8 cellular contexts compared by ENCODE assay signal in genomic region chr10:88989423-88989822, GRCh38. TPM values are rescaled to one million over a fixed set of nuclear protein-coding genes. Genes with fewer than 3 reads are reported as not detected.
A peak's percentile ranks its signal among the peaks of the same experiment; 100 is the strongest.
DNase-seq lines count a peak whose midpoint lies in the region; ATAC-seq, FAIRE-seq and TF ChIP-seq lines count a peak whose summit lies in the region.

No MANE protein-coding gene starts in this region.

- H3K79me1 ChIP-seq in mesenchymal stem cell (replicated peaks; ENCODE audit: low read length, poor library complexity, severe bottlenecking) (peaks cover 18% of the 10 kb centered on the region), neuronal stem cell (ENCODE audit: low read depth, low read length) (no peaks in the 10 kb centered on the region)

- no peak for DNase-seq in heart right ventricle
- no peak for DNase-seq in left cardiac atrium
- no peak for DNase-seq in GM12878 (ENCODE audit: low read depth, low spot score)
- DNase-seq in mesenchymal stem cell = no peak
- DNase-seq in neuronal stem cell (ENCODE audit: low spot score) = no peak
- no peak for DNase-seq in activated CD4-positive, CD25-positive, alpha-beta regulatory T cell (lab: John Stamatoyannopoulos, UW)
- DNase-seq in pancreas = no peak

- POLR2A ChIA-PET in GM12878 (lab: Charles Lee) = interaction anchor here (1.1 to 4.7 kb wide), 10 partner anchors 9 to 174 kb away, joined by 3 to 27 read pairs (median 8); no protein-coding TSS in a partner anchor

- FAIRE-seq in GM12878 (lab: Jason Lieb, UNC) (no peak), pancreas (lab: Jason Lieb, UNC) (no peak)

- BruUV-seq in GM12878 (replicated peaks; lab: Mats Ljungman, UMichigan) = no TSS peak

- peak overlapping the region; percentile 81 for H3K4me2 ChIP-seq in GM12878 (ENCODE audit: control insufficient read depth, insufficient read depth)
- peak overlapping the region; percentile 87 for H3K4me2 ChIP-seq in mesenchymal stem cell (ENCODE audit: low read length, poor library complexity, severe bottlenecking)
- no peak overlapping the region for H3K4me2 ChIP-seq in neuronal stem cell (ENCODE audit: insufficient read depth, low read length, poor library complexity, severe bottlenecking)

- CTCF ChIA-PET in GM12878 (lab: Yijun Ruan, JAX) = interaction anchor here (1.0 to 10.6 kb wide), 11 partner anchors 11 to 255 kb away, joined by 3 to 250 read pairs (median 9); no protein-coding TSS in a partner anchor

- TF ChIP-seq EP300 in GM12878 (IDR thresholded peaks at IDR 0.05; ENCODE audit: borderline replicate concordance in 1 of 2, control insufficient read depth in 1 of 2, low read depth in 2 of 2, low read length in 2 of 2) = no peak

- H3K79me2 ChIP-seq in GM12878 (ENCODE audit: control insufficient read depth, insufficient read depth, low read length) = peaks cover 58% of the 10 kb centered on the region

- H3K9me3 ChIP-seq in heart right ventricle = peaks cover 0 to 5% (median 0%) of the 10 kb centered on the region in 11 donors
- H3K9me3 ChIP-seq in GM12878 (replicated peaks; ENCODE audit: control insufficient read depth, insufficient read depth, low read length) = no peaks in the 10 kb centered on the region
- no peaks in the 10 kb centered on the region for H3K9me3 ChIP-seq in mesenchymal stem cell (ENCODE audit: control insufficient read depth, low read length)
- no peaks in the 10 kb centered on the region for H3K9me3 ChIP-seq in neuronal stem cell (replicated peaks in 1 of 2; ENCODE audit: control insufficient read depth in 2 of 2, insufficient read depth in 1 of 2, low read depth in 1 of 2, low read length in 2 of 2)
- no peaks in the 10 kb centered on the region for H3K9me3 ChIP-seq in pancreas

- no peak for TF ChIP-seq POLR2A in GM12878 (IDR thresholded peaks at IDR 0.05; ENCODE audit: low read depth, low read length)

- no peaks in the 10 kb centered on the region for H4K20me1 ChIP-seq in GM12878 (ENCODE audit: control insufficient read depth, insufficient read depth)

- ATAC-seq in heart right ventricle (no peak), left cardiac atrium (no peak), GM12878 (peak; percentile 9), pancreas (no peak)

- intact Hi-C loops in heart right ventricle (cut with DNase I) (loop anchor here in 6 of 10 donors (1.0 to 10.0 kb wide), 4 partner anchors 52 to 155 kb away; no protein-coding TSS in a partner anchor), left cardiac atrium (cut with DNase I) (loop anchor here (5.0 kb wide), 1 partner anchor 152 kb away; no protein-coding TSS in a partner anchor), GM12878 (cut with micrococcal nuclease; ENCODE audit: unreplicated experiment) (no loop called here), pancreas (cut with DNase I) (loop anchor here in 2 of 3 donors (5.0 kb wide), 1 partner anchor 52 kb away; no protein-coding TSS in a partner anchor)

- no peak overlapping the region for H3K23ac ChIP-seq in mesenchymal stem cell (ENCODE audit: low read length in 2 of 2)
- no peak overlapping the region for H3K23ac ChIP-seq in neuronal stem cell (ENCODE audit: low read depth, low read length, poor library complexity)

- no peak overlapping the region for H3K4ac ChIP-seq in mesenchymal stem cell (ENCODE audit: low read depth in 1 of 2, low read length in 2 of 2)
- no peak overlapping the region for H3K4ac ChIP-seq in neuronal stem cell (ENCODE audit: low read length)

- H3K27ac ChIP-seq in heart right ventricle (peak overlapping the region in 8 of 10 donors; percentile 86 to 97 (median 96)), GM12878 (ENCODE audit: control insufficient read depth, insufficient read depth) (no peak overlapping the region), mesenchymal stem cell (ENCODE audit: low read length, poor library complexity, severe bottlenecking) (peak overlapping the region; percentile 30), urinary bladder (ENCODE audit: low read depth) (peak overlapping the region; percentile 35), neuronal stem cell (replicated peaks; ENCODE audit: low read length) (no peak overlapping the region), pancreas (peak overlapping the region in 2 of 4 donors; percentile 90 to 92)

- H4K8ac ChIP-seq in mesenchymal stem cell (ENCODE audit: low read length) (no peak overlapping the region), neuronal stem cell (ENCODE audit: low read depth, low read length) (no peak overlapping the region)

- H3K36me3 ChIP-seq in heart right ventricle = no peaks in the 10 kb centered on the region
- H3K36me3 ChIP-seq in GM12878 (ENCODE audit: control insufficient read depth in 2 of 2, insufficient read depth in 2 of 2, low read length in 1 of 2) = no peaks in the 10 kb centered on the region
- H3K36me3 ChIP-seq in mesenchymal stem cell (ENCODE audit: control insufficient read depth in 1 of 2, insufficient read depth in 2 of 2, low read depth in 1 of 2, low read length in 2 of 2) = peaks cover 0 to 8% of the 10 kb centered on the region in 2 experiments
- no peaks in the 10 kb centered on the region for H3K36me3 ChIP-seq in urinary bladder (ENCODE audit: insufficient read depth)
- H3K36me3 ChIP-seq in neuronal stem cell (replicated peaks in 1 of 2; ENCODE audit: control insufficient read depth in 2 of 2, insufficient read depth in 2 of 2, low read length in 2 of 2) = no peaks in the 10 kb centered on the region
- H3K36me3 ChIP-seq in pancreas = no peaks in the 10 kb centered on the region

- H3K9ac ChIP-seq in GM12878 (ENCODE audit: control insufficient read depth, insufficient read depth, low read length) (no peak overlapping the region), mesenchymal stem cell (ENCODE audit: low read length) (peak overlapping the region; percentile 95), neuronal stem cell (ENCODE audit: low read depth, low read length, poor library complexity) (no peak overlapping the region)

- H3K27me3 ChIP-seq in heart right ventricle = no peaks in the 10 kb centered on the region
- no peaks in the 10 kb centered on the region for H3K27me3 ChIP-seq in GM12878 (replicated peaks in 1 of 2; ENCODE audit: control insufficient read depth in 2 of 2, insufficient read depth in 2 of 2, low read length in 1 of 2)
- H3K27me3 ChIP-seq in mesenchymal stem cell (ENCODE audit: control insufficient read depth in 1 of 2, insufficient read depth in 1 of 2, low read length in 2 of 2) = no peaks in the 10 kb centered on the region
- no peaks in the 10 kb centered on the region for H3K27me3 ChIP-seq in neuronal stem cell (ENCODE audit: control insufficient read depth in 3 of 3, insufficient read depth in 3 of 3, low read depth in 1 of 3, low read length in 3 of 3)
- no peaks in the 10 kb centered on the region for H3K27me3 ChIP-seq in pancreas

- in situ Hi-C loops in GM12878 (cut with MboI) = no loop called here

- H3K4me3 ChIP-seq in heart right ventricle (peak overlapping the region in 9 of 10 donors; percentile 53 to 90 (median 82)), GM12878 (peak overlapping the region; percentile 83), mesenchymal stem cell (ENCODE audit: insufficient read depth in 1 of 2, low read depth in 1 of 2, low read length in 2 of 2) (peak overlapping the region in 1 of 2 experiments; percentile 90), urinary bladder (ENCODE audit: low read depth, low read length) (peak overlapping the region; percentile 0), neuronal stem cell (ENCODE audit: low read length in 2 of 2) (no peak overlapping the region), pancreas (no peak overlapping the region)

- SMC1A ChIA-PET in GM12878 (lab: Charles Lee; ENCODE audit: uncharacterized antibody, unreplicated experiment) = interaction anchor here (0.7 to 8.7 kb wide), 22 partner anchors 9 to 343 kb away, joined by 3 to 114 read pairs (median 4); no protein-coding TSS in a partner anchor

- H2BK120ac ChIP-seq in mesenchymal stem cell (ENCODE audit: low read depth, low read length) = no peak overlapping the region
- H2BK120ac ChIP-seq in neuronal stem cell (ENCODE audit: low read depth, low read length) = no peak overlapping the region

- H2BK12ac ChIP-seq in mesenchymal stem cell (ENCODE audit: low read length in 2 of 2) = no peak overlapping the region
- no peak overlapping the region for H2BK12ac ChIP-seq in neuronal stem cell (ENCODE audit: low read length)

- H3K18ac ChIP-seq in mesenchymal stem cell (ENCODE audit: low read depth in 1 of 2, low read length in 2 of 2) (no peak overlapping the region), neuronal stem cell (ENCODE audit: low read length) (no peak overlapping the region)

- TF ChIP-seq RAD21 in GM12878 (IDR thresholded peaks at IDR 0.05; ENCODE audit: insufficient read depth, low read depth, low read length) = no peak

- no peak overlapping the region for H4K91ac ChIP-seq in mesenchymal stem cell (ENCODE audit: low read length)
- no peak overlapping the region for H4K91ac ChIP-seq in neuronal stem cell (ENCODE audit: low read depth, low read length, poor library complexity)

- TF ChIP-seq CTCF in heart right ventricle (IDR thresholded peaks at IDR 0.05) (no peak), GM12878 (IDR thresholded peaks at IDR 0.05 in 2 of 3, conservative IDR thresholded peaks at IDR 0.05 in 1 of 3; ENCODE audit: control insufficient read depth in 2 of 3, extremely low read depth in 1 of 3, insufficient read depth in 1 of 3, low read depth in 3 of 3, low read length in 3 of 3) (no peak), pancreas (IDR thresholded peaks at IDR 0.05) (no peak)

- RAD21 ChIA-PET in GM12878 (lab: Charles Lee; ENCODE audit: unreplicated experiment) = interaction anchor here (1.1 to 9.1 kb wide), 13 partner anchors 10 to 255 kb away, joined by 3 to 66 read pairs (median 10); no protein-coding TSS in a partner anchor

- H2BK15ac ChIP-seq in mesenchymal stem cell (ENCODE audit: low read depth, poor library complexity, severe bottlenecking) = no peak overlapping the region
- H2BK15ac ChIP-seq in neuronal stem cell (ENCODE audit: low read length) = no peak overlapping the region

- H2BK5ac ChIP-seq in mesenchymal stem cell (ENCODE audit: low read depth, low read length, poor library complexity, severe bottlenecking) (no peak overlapping the region), neuronal stem cell (ENCODE audit: low read length) (no peak overlapping the region)

- 65 to 67% methylated on average over 2 of the region's 2 CpGs for WGBS in heart right ventricle, 2 donors
- 41% methylated on average over 2 of the region's 2 CpGs for WGBS in GM12878 (ENCODE audit: insufficient coverage, insufficient replicate concordance, low lambda C conversion rate, missing lambda C conversion rate)
- WGBS in mesenchymal stem cell = 87% methylated on average over 2 of the region's 2 CpGs
- 45% methylated on average over 2 of the region's 2 CpGs for WGBS in urinary bladder
- no CpG with 5 or more reads among the region's 2 CpGs for WGBS in neuronal stem cell (ENCODE audit: extremely low coverage in 2 of 2, insufficient read length in 2 of 2, insufficient replicate concordance in 1 of 2), 2 donors
- 66 to 76% methylated on average over 2 of the region's 2 CpGs for WGBS in pancreas, 2 donors

- H3K14ac ChIP-seq in mesenchymal stem cell (ENCODE audit: low read length in 2 of 2) = no peak overlapping the region
- H3K14ac ChIP-seq in neuronal stem cell (ENCODE audit: low read length) = no peak overlapping the region

- H2AFZ ChIP-seq in GM12878 (ENCODE audit: control insufficient read depth, low read depth, low read length) = no peak overlapping the region
- H2AFZ ChIP-seq in mesenchymal stem cell (ENCODE audit: low read depth, low read length) = no peak overlapping the region
- H2AFZ ChIP-seq in neuronal stem cell (ENCODE audit: low read length) = no peak overlapping the region

- H3K4me1 ChIP-seq in heart right ventricle (peaks cover 0 to 69% (median 34%) of the 10 kb centered on the region in 9 donors), GM12878 (ENCODE audit: control insufficient read depth, insufficient read depth, low read length) (peaks cover 10% of the 10 kb centered on the region), mesenchymal stem cell (ENCODE audit: control insufficient read depth, insufficient read depth, low read depth, low read length) (peaks cover 6% of the 10 kb centered on the region), urinary bladder (ENCODE audit: insufficient read depth) (no peaks in the 10 kb centered on the region), neuronal stem cell (ENCODE audit: control insufficient read depth in 2 of 2, insufficient read depth in 1 of 2, low read depth in 1 of 2, low read length in 2 of 2) (peaks cover 7 to 20% of the 10 kb centered on the region in 2 donors), pancreas (peaks cover 0 to 16% (median 6%) of the 10 kb centered on the region in 3 donors)

- H2AK5ac ChIP-seq in mesenchymal stem cell (ENCODE audit: low read length, severe bottlenecking) (no peak overlapping the region), neuronal stem cell (ENCODE audit: low read depth, low read length) (no peak overlapping the region)

RNA-seq across cellular contexts. Expression of gene FAS, which starts 1.2 kb away (rescaled TPM):
- total RNA-seq in heart right ventricle (10 to 100 TPM in 1 of 10 donors, 1 to 10 TPM in 9; 2.5 to 10.1 (median 3.7) TPM), left cardiac atrium (1 to 10 TPM; 6.6 to 8.1 TPM), GM12878 (2014; rRNA removed) (70.0 and 85.3 TPM in 2 replicates), GM12878 (2014; rRNA removed; fragmentation: Illumina TruSeq; extraction: Trizol) (78.2 and 82.0 TPM in 2 replicates), GM12878 (2021) (61.1 and 62.9 TPM in 2 replicates), urinary bladder (48.3 TPM), pancreas (10 to 100 TPM in 1 of 6 donors, 1 to 10 TPM in 5; 2.6 to 10.3 (median 4.1) TPM)
- polyA plus RNA-seq in heart right ventricle (1 to 10 TPM; 3.5 to 4.6 TPM), GM12878 (2011; rRNA removed) (147 and 217 TPM in 2 replicates), GM12878 (2014; fragmentation: Illumina TruSeq; extraction: Trizol) (89.8 and 117 TPM in 2 replicates), GM12878 (2014; fragmentation: Nextera tagmentation; extraction: Ambion mirVana) (10 to 100 TPM; 50.1 to 54.9 TPM), GM12878 (2014; rRNA removed) (46.4 and 55.8 TPM in 2 replicates), GM12878 (2016; fragmentation: Nextera tagmentation; extraction: Ambion mirVana) (10 to 100 TPM; 69.9 to 73.7 TPM), urinary bladder (9.5 TPM), pancreas (1 to 10 TPM; 1.4 to 2.8 TPM)
- total RNA-seq in GM12878 (2013; cell fraction: nucleolus; rRNA removed) = 387 and 393 TPM in 2 replicates
- polyA plus RNA-seq in GM12878 (2011; ENCODE audit: low read depth) = 25.2 TPM
- polyA plus RNA-seq in GM12878 (2011; cell fraction: cytosol; rRNA removed) = 63.3 and 70.5 TPM in 2 replicates
- polyA plus RNA-seq in GM12878 (2011; cell fraction: nucleus; rRNA removed) = 80.6 and 126 TPM in 2 replicates
- 42.9 and 53.2 TPM in 2 replicates for polyA plus RNA-seq in GM12878 (2012)
- polyA minus RNA-seq in GM12878 (2011; rRNA and poly(A)+ RNA removed) = 125 and 188 TPM in 2 replicates
- polyA minus RNA-seq in GM12878 (2011; cell fraction: cytosol; rRNA and poly(A)+ RNA removed) = 40.6 and 46.1 TPM in 2 replicates
- polyA minus RNA-seq in GM12878 (2011; cell fraction: nucleus; rRNA and poly(A)+ RNA removed) = 104 and 109 TPM in 2 replicates
- polyA plus RNA-seq in mesenchymal stem cell (2013, experiment 1 of 2) = 16.2 TPM
- 18.1 TPM for polyA plus RNA-seq in mesenchymal stem cell (2013, experiment 2 of 2)
- 6.8 TPM for polyA plus RNA-seq in neuronal stem cell (2013, experiment 1 of 2)
- 7.4 TPM for polyA plus RNA-seq in neuronal stem cell (2013, experiment 2 of 2)

RNA-seq across cellular contexts. Expression of gene ACTA2, which starts 36.9 kb away (rescaled TPM):
- 100 to 1,000 TPM in 2 of 10 donors, 10 to 100 TPM in 8; 59.4 to 123 (median 73.7) TPM for total RNA-seq in heart right ventricle
- 100 to 1,000 TPM in 1 of 2 donors, 10 to 100 TPM in 1; 98.0 to 358 TPM for polyA plus RNA-seq in heart right ventricle
- 1,000 to 10,000 TPM; 1,100 to 1,897 TPM for total RNA-seq in left cardiac atrium
- 23.9 and 26.3 TPM in 2 replicates for total RNA-seq in GM12878 (2013; cell fraction: nucleolus; rRNA removed)
- 25.3 and 32.5 TPM in 2 replicates for total RNA-seq in GM12878 (2014; rRNA removed)
- total RNA-seq in GM12878 (2014; rRNA removed; fragmentation: Illumina TruSeq; extraction: Trizol) = 19.1 and 19.7 TPM in 2 replicates
- 38.4 and 39.2 TPM in 2 replicates for total RNA-seq in GM12878 (2021)
- 43.4 TPM for polyA plus RNA-seq in GM12878 (2011; ENCODE audit: low read depth)
- polyA plus RNA-seq in GM12878 (2011; rRNA removed) = 18.1 and 32.2 TPM in 2 replicates
- 54.6 and 70.4 TPM in 2 replicates for polyA plus RNA-seq in GM12878 (2011; cell fraction: cytosol; rRNA removed)
- 40.9 and 41.4 TPM in 2 replicates for polyA plus RNA-seq in GM12878 (2011; cell fraction: nucleus; rRNA removed)
- polyA plus RNA-seq in GM12878 (2012) = 45.7 and 60.9 TPM in 2 replicates
- 39.5 and 39.9 TPM in 2 replicates for polyA plus RNA-seq in GM12878 (2014; fragmentation: Illumina TruSeq; extraction: Trizol)
- 10 to 100 TPM in 1 of 2 experiments, 1 to 10 TPM in 1; 7.4 to 11.6 TPM for polyA plus RNA-seq in GM12878 (2014; fragmentation: Nextera tagmentation; extraction: Ambion mirVana)
- polyA plus RNA-seq in GM12878 (2014; rRNA removed) = 23.9 and 32.0 TPM in 2 replicates
- polyA plus RNA-seq in GM12878 (2016; fragmentation: Nextera tagmentation; extraction: Ambion mirVana) = 10 to 100 TPM; 75.4 to 78.2 TPM
- 44.8 and 58.0 TPM in 2 replicates for polyA minus RNA-seq in GM12878 (2011; rRNA and poly(A)+ RNA removed)
- polyA minus RNA-seq in GM12878 (2011; cell fraction: cytosol; rRNA and poly(A)+ RNA removed) = 28.2 and 29.3 TPM in 2 replicates
- 19.0 and 37.1 TPM in 2 replicates for polyA minus RNA-seq in GM12878 (2011; cell fraction: nucleus; rRNA and poly(A)+ RNA removed)
- 390 TPM for polyA plus RNA-seq in mesenchymal stem cell (2013, experiment 1 of 2)
- polyA plus RNA-seq in mesenchymal stem cell (2013, experiment 2 of 2) = 385 TPM
- total RNA-seq in urinary bladder = 3,971 TPM
- 6,755 TPM for polyA plus RNA-seq in urinary bladder
- polyA plus RNA-seq in neuronal stem cell (2013, experiment 1 of 2) = 115 TPM
- polyA plus RNA-seq in neuronal stem cell (2013, experiment 2 of 2) = 108 TPM
- total RNA-seq in pancreas = 10 to 100 TPM in 4 of 6 donors, 1 to 10 TPM in 2; 8.1 to 78.7 (median 17.5) TPM
- polyA plus RNA-seq in pancreas = 10 to 100 TPM; 58.0 to 78.4 TPM

Comparison
In these comparisons a context has a peak if more than half of its experiments do, and no peak if none do; other contexts are left out.
1. RNA of gene ACTA2, which starts 36.9 kb away (total RNA-seq): 3,971 TPM in urinary bladder (single experiment) and 1,100 to 1,897 TPM in left cardiac atrium; 59.4 to 123 TPM in heart right ventricle, 19.1 to 39.2 TPM in GM12878 and 8.1 to 78.7 TPM in pancreas; every median in the first group is over 4 times any median in the second.
2. H3K27ac ChIP-seq: peak in heart right ventricle (8 of 10), mesenchymal stem cell (single experiment) and urinary bladder (single experiment); none in GM12878 (single experiment) and neuronal stem cell (single experiment).
3. H3K4me3 ChIP-seq: peak in heart right ventricle (9 of 10), GM12878 (single experiment) and urinary bladder (single experiment); none in neuronal stem cell (0 of 2) and pancreas (0 of 4).